21 cellular contexts compared by ENCODE assay signal in genomic region chr2:72949045-72949444, GRCh38. TPM values are rescaled to one million over a fixed set of nuclear protein-coding genes. Genes with fewer than 3 reads are reported as not detected.
"Had no signal": no experiment of that assay in that cellular context is flagged by ENCODE, and none has a peak within 500 bp of the region (broad histone marks: within the 10 kb centered on the region; RNA-seq: fewer than 3 reads in every experiment).

No MANE protein-coding gene starts in this region.

- H3K36me3 ChIP-seq: gastrocnemius medialis, lower lobe of right lung, ovary had no signal

- H3K9me3 Mint-ChIP-seq: activated naive CD4-positive, alpha-beta T cell treated with anti-CD3 and anti-CD28 coated beads for 36 hours; activated T-helper 2 cell treated with anti-CD3 and anti-CD28 coated beads, Interferon-gamma antibody, Interleukin-2, Interleukin-4, amounts not matched to agents 10 μg/mL and 5 μg/mL and 100 μg/mL, durations not matched to agents 14 hours and 24 hours and 36 hours; immature natural killer cell; mesothelial cell of epicardium; stimulated activated naive CD8-positive, alpha-beta T cell treated with anti-CD3 and anti-CD28 coated beads, Interleukin-15, Interleukin-2, amounts not matched to agents 100 ng/mL and 50 ng/mL, for 24 hours; WTC11 had no signal

- H3K27ac Mint-ChIP-seq: activated naive CD4-positive, alpha-beta T cell treated with anti-CD3 and anti-CD28 coated beads for 36 hours; activated T-helper 2 cell treated with anti-CD3 and anti-CD28 coated beads, Interferon-gamma antibody, Interleukin-2, Interleukin-4, amounts not matched to agents 10 μg/mL and 5 μg/mL and 100 μg/mL, durations not matched to agents 14 hours and 24 hours and 36 hours; mesothelial cell of epicardium; stimulated activated naive CD8-positive, alpha-beta T cell treated with anti-CD3 and anti-CD28 coated beads, Interleukin-15, Interleukin-2, amounts not matched to agents 100 ng/mL and 50 ng/mL, for 24 hours; WTC11 had no signal

- H3K27me3 ChIP-seq: gastrocnemius medialis, heart left ventricle, ovary, spleen, testis had no signal

- H3K4me3 ChIP-seq: gastrocnemius medialis, heart left ventricle, lower lobe of right lung, ovary, spleen, testis had no signal

- DNase-seq: activated CD4-positive, alpha-beta T cell treated with anti-CD3 and anti-CD28 coated beads for 48 hours; activated naive CD4-positive, alpha-beta T cell treated with anti-CD3 and anti-CD28 coated beads for 36 hours; activated T-cell treated with anti-CD3 and anti-CD28 coated beads for 4 hours; effector CD4-positive, alpha-beta T cell; gastrocnemius medialis; heart left ventricle; immature natural killer cell; lower lobe of right lung; ovary; spleen; T-helper 2 cell; testis had no signal

- H3K36me3 Mint-ChIP-seq: mesothelial cell of epicardium, WTC11 had no signal

- H3K27me3 Mint-ChIP-seq: stimulated activated naive CD8-positive, alpha-beta T cell treated with anti-CD3 and anti-CD28 coated beads, Interleukin-15, Interleukin-2, amounts not matched to agents 100 ng/mL and 50 ng/mL, for 24 hours had no signal

- H3K27ac ChIP-seq: gastrocnemius medialis, heart left ventricle, lower lobe of right lung, ovary, spleen, testis had no signal

- H3K4me1 ChIP-seq: gastrocnemius medialis, heart left ventricle, lower lobe of right lung, spleen, testis had no signal

- H3K4me3 Mint-ChIP-seq: activated naive CD4-positive, alpha-beta T cell treated with anti-CD3 and anti-CD28 coated beads for 36 hours; immature natural killer cell; mesothelial cell of epicardium; stimulated activated naive CD8-positive, alpha-beta T cell treated with anti-CD3 and anti-CD28 coated beads, Interleukin-15, Interleukin-2, amounts not matched to agents 100 ng/mL and 50 ng/mL, for 24 hours; WTC11 had no signal

- ATAC-seq: gastrocnemius medialis, heart left ventricle, lower lobe of right lung, sciatic nerve, WTC11 had no signal

- H3K9me3 ChIP-seq: gastrocnemius medialis, heart left ventricle, lower lobe of right lung, ovary, spleen, testis had no signal

RNA-seq across cellular contexts. Expression of gene EMX1, which starts 31.7 kb away (rescaled TPM):
- total RNA-seq: activated naive CD4-positive, alpha-beta T cell treated with anti-CD3 and anti-CD28 coated beads for 36 hours; activated T-helper 2 cell treated with anti-CD3 and anti-CD28 coated beads, Interferon-gamma antibody, Interleukin-2, Interleukin-4, amounts not matched to agents 10 μg/mL and 5 μg/mL and 100 μg/mL, durations not matched to agents 14 hours and 24 hours and 36 hours; cardiac septum; endothelial cell of umbilical vein; gastrocnemius medialis; heart left ventricle; lower lobe of right lung; mesothelial cell of epicardium; myocyte; sciatic nerve; spleen; ureter had no signal
- polyA plus RNA-seq: endothelial cell of umbilical vein, heart left ventricle, immature natural killer cell, spleen had no signal
